22 cellular contexts compared by ENCODE assay signal in genomic region chr3:147141516-147141915, GRCh38.
DNase-seq lines count a peak whose midpoint lies in the region; ATAC-seq, FAIRE-seq and TF ChIP-seq lines count a peak whose summit lies in the region.
"Had no signal": no experiment of that assay in that cellular context is flagged by ENCODE, and none has a peak within 500 bp of the region (broad histone marks: within the 10 kb centered on the region; RNA-seq: fewer than 3 reads in every experiment).

No MANE protein-coding gene starts in this region.

- no peak for TF ChIP-seq CTCF in HFFc6 (IDR thresholded peaks at IDR 0.05)
- no peak for TF ChIP-seq CTCF in endothelial cell of umbilical vein (IDR thresholded peaks at IDR 0.05; ENCODE audit: extremely low read depth in 1 of 2, insufficient read depth in 1 of 2, low read depth in 1 of 2, low read length in 2 of 2)
- no peak for TF ChIP-seq CTCF in osteoblast (IDR thresholded peaks at IDR 0.05; ENCODE audit: extremely low read depth, low read depth, low read length)
- no peak for TF ChIP-seq CTCF in upper lobe of right lung (IDR thresholded peaks at IDR 0.05)

- peak overlapping the region; percentile 65 for H3K4me3 Mint-ChIP-seq in HFFc6
- H3K4me3 Mint-ChIP-seq: CD4-positive, alpha-beta memory T cell had no signal

- no peak overlapping the region for H3K4me3 ChIP-seq in endothelial cell of umbilical vein (replicated peaks in 1 of 3; ENCODE audit: insufficient read depth in 1 of 3, low read depth in 1 of 3, low read length in 3 of 3)
- H3K4me3 ChIP-seq in osteoblast (ENCODE audit: insufficient read depth, low read length) = no peak overlapping the region
- no peak overlapping the region for H3K4me3 ChIP-seq in upper lobe of right lung
- H3K4me3 ChIP-seq: HAP-1 had no signal

- intact Hi-C loops in endothelial cell of umbilical vein (cut with micrococcal nuclease) (no loop called here), upper lobe of right lung (cut with DNase I) (no loop called here)

- no peaks in the 10 kb centered on the region for H3K36me3 ChIP-seq in endothelial cell of umbilical vein (ENCODE audit: control insufficient read depth in 2 of 2, extremely low read depth in 1 of 2, insufficient read depth in 2 of 2, low read length in 2 of 2)
- no peaks in the 10 kb centered on the region for H3K36me3 ChIP-seq in osteoblast (ENCODE audit: insufficient read depth, low read length)
- H3K36me3 ChIP-seq in upper lobe of right lung = no peaks in the 10 kb centered on the region
- H3K36me3 ChIP-seq: HAP-1 had no signal

- no peaks in the 10 kb centered on the region for H3K9me1 ChIP-seq in endothelial cell of umbilical vein (replicated peaks; ENCODE audit: control insufficient read depth, extremely low read depth, insufficient read depth, low read length)

- H4K20me1 ChIP-seq in endothelial cell of umbilical vein (replicated peaks; ENCODE audit: control insufficient read depth, extremely low read depth, insufficient read depth, low read length) (peaks cover 2% of the 10 kb centered on the region), osteoblast (ENCODE audit: insufficient read depth, low read length) (no peaks in the 10 kb centered on the region)

- H3K9ac ChIP-seq in endothelial cell of umbilical vein (replicated peaks; ENCODE audit: extremely low read depth, insufficient read depth, low read length) = no peak overlapping the region

- H3K4me2 ChIP-seq in endothelial cell of umbilical vein (ENCODE audit: insufficient read depth, low read length) (peak overlapping the region; percentile 58), osteoblast (ENCODE audit: insufficient read depth, low read length) (peak overlapping the region; percentile 20)

- dilution Hi-C loops in endothelial cell of umbilical vein (cut with MboI; ENCODE audit: extremely low pct_ligation_motif_present, low sequenced_read_pairs) = no loop called here

- no peak for TF ChIP-seq POLR2A in endothelial cell of umbilical vein (IDR thresholded peaks at IDR 0.05; ENCODE audit: low read depth, low read length)

- no peaks in the 10 kb centered on the region for H3K36me3 Mint-ChIP-seq in HFFc6 (ENCODE audit: low read depth)
- H3K36me3 Mint-ChIP-seq: CD4-positive, alpha-beta memory T cell had no signal

- no peaks in the 10 kb centered on the region for H3K9me3 Mint-ChIP-seq in HFFc6

- CTCF ChIA-PET in endothelial cell of umbilical vein (lab: Charles Lee) = interaction anchor here (0.6 to 2.3 kb wide), 8 partner anchors 12 to 503 kb away, joined by 3 to 7 read pairs (median 4); no protein-coding TSS in a partner anchor

- peaks cover 31% of the 10 kb centered on the region for H3K4me1 Mint-ChIP-seq in HFFc6 (ENCODE audit: low read depth)
- H3K4me1 Mint-ChIP-seq: CD4-positive, alpha-beta memory T cell had no signal

- peak overlapping the region; percentile 80 for H3K27ac Mint-ChIP-seq in HFFc6
- H3K27ac Mint-ChIP-seq: CD4-positive, alpha-beta memory T cell had no signal

- no peaks in the 10 kb centered on the region for H3K27me3 Mint-ChIP-seq in HFFc6 (ENCODE audit: insufficient read depth)
- H3K27me3 Mint-ChIP-seq: CD4-positive, alpha-beta memory T cell had no signal

- no peak for FAIRE-seq in endothelial cell of umbilical vein (lab: Jason Lieb, UNC)
- FAIRE-seq: A204.1, GM12892, GM19239, H54 had no signal

- H3K27me3 ChIP-seq in endothelial cell of umbilical vein (ENCODE audit: control insufficient read depth in 2 of 2, insufficient read depth in 2 of 2, low read length in 2 of 2) (no peaks in the 10 kb centered on the region), osteoblast (ENCODE audit: insufficient read depth, low read length) (no peaks in the 10 kb centered on the region), upper lobe of right lung (no peaks in the 10 kb centered on the region)

- H3K27ac ChIP-seq in endothelial cell of umbilical vein (ENCODE audit: insufficient read depth, low read depth, low read length) (no peak overlapping the region), osteoblast (ENCODE audit: low read depth, low read length) (no peak overlapping the region), upper lobe of right lung (no peak overlapping the region)

- DNase-seq in EH (ENCODE audit: low read depth) = peak; percentile 28
- DNase-seq in HFFc6 = no peak
- DNase-seq in endothelial cell of umbilical vein (ENCODE audit: low read depth, low spot score) = no peak
- DNase-seq in osteoblast (ENCODE audit: insufficient read length, low spot score, missing footprints) = peak; percentile 77
- no peak for DNase-seq in COLO668 (lab: John Stamatoyannopoulos, UW; ENCODE audit: unreplicated experiment)
- no peak for DNase-seq in upper lobe of right lung
- DNase-seq: ACHN; AML-193; C1 segment of cervical spinal cord; Caco-2; CD4-positive, alpha-beta memory T cell; DMS153; DND-41; EL; GOT3 had no signal

- no peaks in the 10 kb centered on the region for H3K9me3 ChIP-seq in endothelial cell of umbilical vein (replicated peaks; ENCODE audit: control insufficient read depth, insufficient read depth, low read length)
- H3K9me3 ChIP-seq in osteoblast (ENCODE audit: low read depth, low read length) = no peaks in the 10 kb centered on the region
- H3K9me3 ChIP-seq in upper lobe of right lung = no peaks in the 10 kb centered on the region
- H3K9me3 ChIP-seq: Caco-2, HAP-1 had no signal

- ATAC-seq in GM19324 (IDR thresholded peaks at IDR 0.05; ENCODE audit: low FRiP score, unreplicated experiment) = no peak
- no peak for ATAC-seq in HG02610 (IDR thresholded peaks at IDR 0.05; ENCODE audit: unreplicated experiment)
- no peak for ATAC-seq in upper lobe of right lung

- H2AFZ ChIP-seq in endothelial cell of umbilical vein (ENCODE audit: low read depth, low read length) (no peak overlapping the region), osteoblast (ENCODE audit: low read length) (no peak overlapping the region)

- BruUV-seq in endothelial cell of umbilical vein (replicated peaks; lab: Mats Ljungman, UMichigan) = no TSS peak

- peaks cover 8% of the 10 kb centered on the region for H3K4me1 ChIP-seq in endothelial cell of umbilical vein (ENCODE audit: control insufficient read depth, extremely low read depth, insufficient read depth, low read length)
- H3K4me1 ChIP-seq in osteoblast (ENCODE audit: insufficient read depth, low read length) = no peaks in the 10 kb centered on the region
- no peaks in the 10 kb centered on the region for H3K4me1 ChIP-seq in upper lobe of right lung
- H3K4me1 ChIP-seq: Caco-2, HAP-1 had no signal

- H3K79me2 ChIP-seq in endothelial cell of umbilical vein (ENCODE audit: control insufficient read depth, insufficient read depth, low read length) (no peaks in the 10 kb centered on the region), osteoblast (ENCODE audit: insufficient read depth, low read length) (no peaks in the 10 kb centered on the region)

- POLR2A ChIA-PET in endothelial cell of umbilical vein (lab: Charles Lee) = no interaction called here

TF ChIP-seq in endothelial cell of umbilical vein, 7 proteins besides CTCF, POLR2A, EP300 and RAD21:
- TF ChIP-seq MYC (IDR thresholded peaks at IDR 0.05; ENCODE audit: low read depth, low read length) = no peak
- no peak for TF ChIP-seq MAX (IDR thresholded peaks at IDR 0.05; ENCODE audit: insufficient read depth, insufficient read length)
- TF ChIP-seq GATA2 (IDR thresholded peaks at IDR 0.05; ENCODE audit: insufficient read depth, insufficient read length, low read depth, low read length) = peak; percentile 45
- TF ChIP-seq POLR2AphosphoS5 (IDR thresholded peaks at IDR 0.05; ENCODE audit: insufficient read depth, low read depth, low read length) = no peak
- TF ChIP-seq EZH2 (IDR thresholded peaks at IDR 0.05; ENCODE audit: borderline replicate concordance, low read depth, low read length, severe bottlenecking) = no peak
- peak; percentile 23 for TF ChIP-seq FOS (IDR thresholded peaks at IDR 0.05; ENCODE audit: borderline replicate concordance, insufficient read depth, low read length)
- TF ChIP-seq JUN (IDR thresholded peaks at IDR 0.05; ENCODE audit: borderline replicate concordance, insufficient read depth, insufficient read length, low read depth) = no peak

Comparison
In these comparisons a context has a peak if more than half of its experiments do, and no peak if none do; other contexts are left out.
1. DNase-seq: peak in EH (single experiment) and osteoblast (single experiment); none in HFFc6 (single experiment), endothelial cell of umbilical vein (single experiment), COLO668 (single experiment) and upper lobe of right lung (single experiment).